In genomic region chr18:40932862-40933261, GRCh38 we compare ENCODE assay signal across 23 cellular contexts.
"Had no signal": no experiment of that assay in that cellular context is flagged by ENCODE, and none has a peak within 500 bp of the region (broad histone marks: within the 10 kb centered on the region; RNA-seq: fewer than 3 reads in every experiment).

No MANE protein-coding gene starts in this region.

- H3K4me3 Mint-ChIP-seq: immature natural killer cell, mesothelial cell of epicardium, naive B cell had no signal

- DNase-seq: dermis blood vessel endothelial cell; dorsolateral prefrontal cortex; effector CD4-positive, alpha-beta T cell; effector memory CD4-positive, alpha-beta T cell; foreskin keratinocyte; heart left ventricle; hypothalamus; immature natural killer cell; islet precursor cell; kidney; kidney glomerular epithelial cell; left colon; left ventricle myocardium superior; lower lobe of right lung; mesenchymal stem cell; mucosa of descending colon; naive B cell had no signal

- H3K79me2 ChIP-seq: hepatocyte had no signal

- H3K36me3 ChIP-seq: esophagus muscularis mucosa, gastroesophageal sphincter, heart left ventricle, lower lobe of right lung had no signal

- ATAC-seq: foreskin keratinocyte, gastroesophageal sphincter, heart left ventricle, left colon, left lobe of liver, left ventricle myocardium superior, mucosa of descending colon had no signal

- H2AFZ ChIP-seq: hepatocyte had no signal

- H3K27me3 ChIP-seq: esophagus muscularis mucosa, foreskin keratinocyte, gastroesophageal sphincter, heart left ventricle, hepatocyte had no signal

- H3K36me3 Mint-ChIP-seq: immature natural killer cell, mesothelial cell of epicardium, naive B cell had no signal

- H3K4me3 ChIP-seq: coronary artery, dorsolateral prefrontal cortex, esophagus muscularis mucosa, gastroesophageal sphincter, heart left ventricle, hepatocyte, lower lobe of right lung, mucosa of descending colon had no signal

- H3K4me2 ChIP-seq: hepatocyte had no signal

- H3K27ac ChIP-seq: coronary artery, dorsolateral prefrontal cortex, esophagus muscularis mucosa, foreskin keratinocyte, gastroesophageal sphincter, heart left ventricle, hepatocyte, lower lobe of right lung had no signal

- H3K4me1 Mint-ChIP-seq: immature natural killer cell, naive B cell had no signal

- H3K27ac Mint-ChIP-seq: immature natural killer cell, mesothelial cell of epicardium, naive B cell had no signal

- H3K27me3 Mint-ChIP-seq: naive B cell had no signal

- H3K9me3 ChIP-seq: esophagus muscularis mucosa, gastroesophageal sphincter, heart left ventricle, lower lobe of right lung, mucosa of descending colon had no signal

- H3K4me1 ChIP-seq: esophagus muscularis mucosa, foreskin keratinocyte, gastroesophageal sphincter, heart left ventricle, lower lobe of right lung had no signal
